Comparison of ENCODE assay signal across 11 cellular contexts in genomic region chr10:11743461-11744338, GRCh38. TPM values are rescaled to one million over a fixed set of nuclear protein-coding genes. Genes with fewer than 3 reads are reported as not detected.
A peak's percentile ranks its signal among the peaks of the same experiment; 100 is the strongest.
DNase-seq lines count a peak whose midpoint lies in the region; ATAC-seq and TF ChIP-seq lines count a peak whose summit lies in the region.
"Had no signal": no experiment of that assay in that cellular context is flagged by ENCODE, and none has a peak within 500 bp of the region (broad histone marks: within the 10 kb centered on the region; RNA-seq: fewer than 3 reads in every experiment).

No MANE protein-coding gene starts in this region.

- H3K9me3 ChIP-seq in BLaER1 treated with 17β-estradiol and CSF1 and Interleukin-3, amounts not matched to agents 10 nM and 100 nM (replicated peaks in 1 of 11): peaks cover 0 to 10% (median 7%) of the 10 kb centered on the region in 11 experiments; a peak in 16 of 22 replicates
- no peaks in the 10 kb centered on the region for H3K9me3 ChIP-seq in esophagus (ENCODE audit: control insufficient read depth in 2 of 2, insufficient read depth in 1 of 2, low read depth in 1 of 2, low read length in 1 of 2)

- TF ChIP-seq CTCF in LNCaP clone FGC (IDR thresholded peaks at IDR 0.05; ENCODE audit: control insufficient read depth, extremely low read depth, insufficient read depth): no peak

- in situ Hi-C loops in KBM-7 (cut with MboI; ENCODE audit: low pct_unique_long_range_greater_than_20kb, low sequenced_read_pairs): no loop called here

- H3K27ac Mint-ChIP-seq in natural killer cell treated with Interleukin-12 subunit alpha and Interleukin-12 subunit beta and Interleukin-15 and Interleukin-18, amount 100 ng/mL, for 72 hours: no peak overlapping the region

- no peaks in the 10 kb centered on the region for H3K9me3 Mint-ChIP-seq in natural killer cell treated with Interleukin-12 subunit alpha and Interleukin-12 subunit beta and Interleukin-15 and Interleukin-18, amount 100 ng/mL, for 72 hours

- no peak overlapping the region for H3K27ac ChIP-seq in BLaER1 treated with 17β-estradiol and CSF1 and Interleukin-3, amounts not matched to agents 10 nM and 100 nM
- peak overlapping the region; percentile 92 to 93 for H3K27ac ChIP-seq in esophagus (ENCODE audit: low read depth in 2 of 2, low read length in 1 of 2)
- H3K27ac ChIP-seq: brain microvascular endothelial cell had no signal

- peaks cover 11 to 30% of the 10 kb centered on the region in 2 donors for H3K27me3 Mint-ChIP-seq in natural killer cell treated with Interleukin-12 subunit alpha and Interleukin-12 subunit beta and Interleukin-15 and Interleukin-18, amount 100 ng/mL, for 72 hours

- H3K36me3 Mint-ChIP-seq in natural killer cell treated with Interleukin-12 subunit alpha and Interleukin-12 subunit beta and Interleukin-15 and Interleukin-18, amount 100 ng/mL, for 72 hours: no peaks in the 10 kb centered on the region

- peaks cover 12 to 24% (median 18%) of the 10 kb centered on the region in 10 experiments for H3K4me1 ChIP-seq in BLaER1 treated with 17β-estradiol and CSF1 and Interleukin-3, amounts not matched to agents 10 nM and 100 nM
- peaks cover 2 to 20% of the 10 kb centered on the region in 2 donors for H3K4me1 ChIP-seq in esophagus (ENCODE audit: control insufficient read depth in 2 of 2, insufficient read depth in 2 of 2, low read length in 1 of 2)

- H3K4me3 Mint-ChIP-seq in natural killer cell treated with Interleukin-12 subunit alpha and Interleukin-12 subunit beta and Interleukin-15 and Interleukin-18, amount 100 ng/mL, for 72 hours: peak overlapping the region; percentile 34

- TF ChIP-seq POLR2A in GM18505 (IDR thresholded peaks at IDR 0.05; ENCODE audit: borderline replicate concordance, extremely low read depth, insufficient read depth, insufficient read length): no peak

- peaks cover 0 to under 1% (median 0%) of the 10 kb centered on the region in 11 experiments; a peak in 1 of 22 replicates for H3K36me3 ChIP-seq in BLaER1 treated with 17β-estradiol and CSF1 and Interleukin-3, amounts not matched to agents 10 nM and 100 nM
- peaks cover 0 to 3% of the 10 kb centered on the region in 2 donors for H3K36me3 ChIP-seq in esophagus (ENCODE audit: control insufficient read depth in 2 of 2, insufficient read depth in 2 of 2, low read length in 1 of 2)
- H3K36me3 ChIP-seq: brain microvascular endothelial cell had no signal

- no peaks in the 10 kb centered on the region; a peak in 1 of 22 replicates for H3K27me3 ChIP-seq in BLaER1 treated with 17β-estradiol and CSF1 and Interleukin-3, amounts not matched to agents 10 nM and 100 nM
- H3K27me3 ChIP-seq in esophagus (ENCODE audit: control insufficient read depth in 1 of 2, insufficient read depth in 2 of 2, low read length in 2 of 2): no peaks in the 10 kb centered on the region
- H3K27me3 ChIP-seq: brain microvascular endothelial cell had no signal

- peaks cover 0 to 9% of the 10 kb centered on the region in 2 donors for H3K4me1 Mint-ChIP-seq in natural killer cell treated with Interleukin-12 subunit alpha and Interleukin-12 subunit beta and Interleukin-15 and Interleukin-18, amount 100 ng/mL, for 72 hours (ENCODE audit: low read depth in 2 of 2)

- H4K20me1 ChIP-seq in BLaER1 treated with 17β-estradiol and CSF1 and Interleukin-3, amounts not matched to agents 10 nM and 100 nM: no peaks in the 10 kb centered on the region

- peak overlapping the region; percentile 91 to 100 (median 98); a peak in 20 of 22 replicates for H3K4me2 ChIP-seq in BLaER1 treated with 17β-estradiol and CSF1 and Interleukin-3, amounts not matched to agents 10 nM and 100 nM

- peak overlapping the region in 4 of 11 experiments; percentile 86 to 94 (median 88); a peak in 7 of 22 replicates for H3K9ac ChIP-seq in BLaER1 treated with 17β-estradiol and CSF1 and Interleukin-3, amounts not matched to agents 10 nM and 100 nM

- WGBS in esophagus, 2 donors: 71% methylated on average over 9 of the region's 9 CpGs

- ATAC-seq in natural killer cell treated with Interleukin-12 subunit alpha and Interleukin-12 subunit beta and Interleukin-15 and Interleukin-18, amount 100 ng/mL, for 72 hours: no peak
- ATAC-seq in GM19397 (IDR thresholded peaks at IDR 0.05; ENCODE audit: unreplicated experiment) (no peak), GM18505 (IDR thresholded peaks at IDR 0.05; ENCODE audit: unreplicated experiment) (no peak)

- peak overlapping the region in 5 of 10 experiments; percentile 74 to 83 (median 76); a peak in 7 of 20 replicates for H3K4me3 ChIP-seq in BLaER1 treated with 17β-estradiol and CSF1 and Interleukin-3, amounts not matched to agents 10 nM and 100 nM
- H3K4me3 ChIP-seq in LNCaP clone FGC (ENCODE audit: low read depth, low read length): peak overlapping the region; percentile 68
- peak overlapping the region; percentile 73 to 83 for H3K4me3 ChIP-seq in esophagus (ENCODE audit: low read depth in 1 of 2, low read length in 2 of 2)

- DNase-seq in LNCaP clone FGC (ENCODE audit: low read depth) (no peak), D341Med (ENCODE audit: low spot score) (no peak), KBM-7 (no peak)
- DNase-seq in natural killer cell treated with Interleukin-12 subunit alpha and Interleukin-12 subunit beta and Interleukin-15 and Interleukin-18, amount 100 ng/mL, for 72 hours (ENCODE audit: low spot score): no peak
- DNase-seq: activated CD4-positive, CD25-positive, alpha-beta regulatory T cell treated with anti-CD3 and anti-CD28 coated beads, Interleukin-2, amount 50 U/mL, for 72 hours; brain microvascular endothelial cell; COR-L47 had no signal

RNA-seq across cellular contexts. Expression of gene ECHDC3, which starts 1.5 kb away (rescaled TPM):
- 10 to 100 TPM; 23.7 to 36.5 TPM for polyA plus RNA-seq in esophagus
- 1 to 10 TPM; 1.3 to 2.0 TPM for total RNA-seq in natural killer cell treated with Interleukin-12 subunit alpha and Interleukin-12 subunit beta and Interleukin-15 and Interleukin-18, amount 100 ng/mL, for 72 hours

Comparison
In these comparisons a context has a peak if more than half of its experiments do, and no peak if none do; other contexts are left out.
1. H3K27ac ChIP-seq: peak in esophagus (2 of 2); none in BLaER1 treated with 17β-estradiol and CSF1 and Interleukin-3, amounts not matched to agents 10 nM and 100 nM (0 of 11).